Comparison of ENCODE assay signal across 1 cellular context in genomic region chr7:150334108-150334507, GRCh38.
TF ChIP-seq lines count a peak whose summit lies in the region.

No MANE protein-coding gene starts in this region.

TF ChIP-seq in H1, 55 proteins besides CTCF, POLR2A, EP300 and RAD21:
- no peak for TF ChIP-seq YY1 (IDR thresholded peaks at IDR 0.05; ENCODE audit: low read depth, low read length)
- TF ChIP-seq RNF2 (IDR thresholded peaks at IDR 0.05; ENCODE audit: borderline replicate concordance, low read depth, low read length, missing control alignments, poor library complexity, severe bottlenecking): no peak
